12 cellular contexts compared by ENCODE assay signal in the genomic region with DNA sequence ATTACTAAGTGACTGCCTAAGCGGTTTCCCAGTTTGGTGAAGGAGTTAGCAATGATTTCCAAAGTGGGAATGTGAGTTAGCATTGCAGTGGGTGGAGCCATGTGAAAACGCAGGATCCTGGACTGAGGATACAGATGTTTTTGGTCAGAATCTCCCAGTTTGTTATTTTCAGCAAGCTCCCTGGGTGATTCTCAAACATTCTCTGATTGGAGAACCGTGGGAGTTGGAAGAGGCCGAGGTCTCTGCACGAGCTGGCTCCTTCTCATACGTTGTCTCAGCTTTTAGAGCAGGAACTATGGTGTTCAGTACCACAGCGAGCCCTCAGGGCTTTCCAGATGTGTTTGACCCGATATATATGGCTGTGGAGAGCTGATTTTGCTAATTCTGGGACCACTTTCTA.
A peak's percentile ranks its signal among the peaks of the same experiment; 100 is the strongest.
DNase-seq lines count a peak whose midpoint lies in the region; ATAC-seq and TF ChIP-seq lines count a peak whose summit lies in the region.
"Had no signal": no experiment of that assay in that cellular context is flagged by ENCODE, and none has a peak within 500 bp of the region (broad histone marks: within the 10 kb centered on the region; RNA-seq: fewer than 3 reads in every experiment).

No MANE protein-coding gene starts in this region.

- H3K27ac ChIP-seq in right cardiac atrium (ENCODE audit: low read length) (peak overlapping the region; percentile 83), ovary (peak overlapping the region; percentile 2 to 16), vagina (peak overlapping the region; percentile 54), caudate nucleus (ENCODE audit: low read depth, low read length) (no peak overlapping the region)

- intact Hi-C loops in right cardiac atrium (cut with DNase I) (no loop called here), ovary (cut with DNase I) (loop anchor here in 1 of 4 donors (5.0 kb wide), 1 partner anchor 227 kb away; no protein-coding TSS in a partner anchor), vagina (cut with DNase I) (no loop called here)

- peak; percentile 88 to 89 for ATAC-seq in right cardiac atrium

- H3K4me3 ChIP-seq in choroid plexus epithelial cell (ENCODE audit: low read depth, low read length) (no peak overlapping the region), right cardiac atrium (ENCODE audit: low read length) (no peak overlapping the region), ovary (no peak overlapping the region), vagina (no peak overlapping the region)

- TF ChIP-seq EP300 in ovary (IDR thresholded peaks at IDR 0.05) = no peak

- TF ChIP-seq CTCF in choroid plexus epithelial cell (conservative IDR thresholded peaks at IDR 0.05; ENCODE audit: low read depth, low read length) = no peak
- TF ChIP-seq CTCF in ovary (IDR thresholded peaks at IDR 0.05) = no peak
- no peak for TF ChIP-seq CTCF in vagina (IDR thresholded peaks at IDR 0.05)

- no peaks in the 10 kb centered on the region for H3K36me3 ChIP-seq in ovary
- no peaks in the 10 kb centered on the region for H3K36me3 ChIP-seq in vagina

- H3K27me3 ChIP-seq in right cardiac atrium (ENCODE audit: control insufficient read depth, insufficient read depth) (no peaks in the 10 kb centered on the region), ovary (no peaks in the 10 kb centered on the region), vagina (no peaks in the 10 kb centered on the region)

- peak; percentile 48 for DNase-seq in choroid plexus epithelial cell (ENCODE audit: low read depth)
- DNase-seq in right cardiac atrium = peak; percentile 59 to 84 (median 79)
- DNase-seq in ovary = peak; percentile 42 to 74 (median 66)
- no peak for DNase-seq in vagina (ENCODE audit: extremely low spot score in 2 of 2)
- no peak for DNase-seq in caudate nucleus (lab: John Stamatoyannopoulos, UW)
- no peak for DNase-seq in NCI-H524 treated with DMSO at 0.1 percent for 48 hours (lab: John Stamatoyannopoulos, UW)
- no peak for DNase-seq in NCI-H1048 (lab: John Stamatoyannopoulos, UW)
- DNase-seq: activated naive CD4-positive, alpha-beta T cell treated with Interleukin-2 at 50 U/mL for 16 hours; DMS79; Karpas-422; NCI-H1694; NCI-H510A had no signal

- H3K4me1 ChIP-seq in right cardiac atrium (ENCODE audit: control insufficient read depth, insufficient read depth, low read length) (peaks cover 6% of the 10 kb centered on the region), ovary (ENCODE audit: insufficient read depth) (peaks cover 5% of the 10 kb centered on the region), vagina (peaks cover 5% of the 10 kb centered on the region)

- no peaks in the 10 kb centered on the region for H3K9me3 ChIP-seq in right cardiac atrium (ENCODE audit: control insufficient read depth, low read length)
- no peaks in the 10 kb centered on the region for H3K9me3 ChIP-seq in ovary
- H3K9me3 ChIP-seq in vagina = no peaks in the 10 kb centered on the region

- WGBS in right cardiac atrium = 52% methylated on average over 8 of the region's 8 CpGs
- WGBS in ovary, 3 donors = 7 to 15% (median 7%) methylated on average over 8 of the region's 8 CpGs

- TF ChIP-seq POLR2A in ovary (IDR thresholded peaks at IDR 0.05) = no peak
- no peak for TF ChIP-seq POLR2A in vagina (IDR thresholded peaks at IDR 0.05)

Comparison
In these comparisons a context has a peak if more than half of its experiments do, and no peak if none do; other contexts are left out.
1. DNase-seq: peak in choroid plexus epithelial cell (single experiment), right cardiac atrium (3 of 3) and ovary (5 of 5); none in vagina (0 of 2), caudate nucleus (0 of 61), NCI-H524 treated with DMSO at 0.1 percent for 48 hours (single experiment) and NCI-H1048 (single experiment).